In genomic region chrX:102650903-102651241, GRCh38 we compare ENCODE assay signal across 8 cellular contexts. TPM values are rescaled to one million over a fixed set of nuclear protein-coding genes. Genes with fewer than 3 reads are reported as not detected.
DNase-seq lines count a peak whose midpoint lies in the region; ATAC-seq, FAIRE-seq and TF ChIP-seq lines count a peak whose summit lies in the region.

No MANE protein-coding gene starts in this region.

- ATAC-seq in Right ventricle myocardium superior (ENCODE audit: poor library complexity) (peak; percentile 43), GM19452 (IDR thresholded peaks at IDR 0.05; ENCODE audit: unreplicated experiment) (no peak), HG03565 (IDR thresholded peaks at IDR 0.05; ENCODE audit: unreplicated experiment) (no peak), HG03025 (IDR thresholded peaks at IDR 0.05; ENCODE audit: low FRiP score, unreplicated experiment) (no peak)

- DNase-seq in GM12864 (ENCODE audit: low read depth), result no peak
- DNase-seq in WERI-Rb-1, result no peak
- DNase-seq in Right ventricle myocardium superior, result no peak
- DNase-seq in urothelium cell line (ENCODE audit: low spot score), result no peak

- H3K27me3 ChIP-seq in WERI-Rb-1 (ENCODE audit: insufficient read depth, low read depth, severe bottlenecking) (peaks cover 4% of the 10 kb centered on the region), rectal smooth muscle tissue (ENCODE audit: control insufficient read depth, insufficient read depth, low read length) (no peaks in the 10 kb centered on the region)

- H3K9me3 ChIP-seq in WERI-Rb-1 (ENCODE audit: severe bottlenecking), result no peaks in the 10 kb centered on the region

- no peak overlapping the region for H3K9ac ChIP-seq in rectal smooth muscle tissue (ENCODE audit: low read length)

- H3K27ac ChIP-seq in WERI-Rb-1 (peak overlapping the region; percentile 33; the same call in 1 of the 2 replicates), rectal smooth muscle tissue (ENCODE audit: low read depth, low read length) (peak overlapping the region; percentile 92)

- H3K4me3 ChIP-seq in GM12864 (ENCODE audit: low read depth, low read length) (peak overlapping the region; percentile 58), WERI-Rb-1 (ENCODE audit: low read depth, low read length) (peak overlapping the region; percentile 46), rectal smooth muscle tissue (ENCODE audit: low read length) (peak overlapping the region; percentile 56)

- H3K36me3 ChIP-seq in WERI-Rb-1, result no peaks in the 10 kb centered on the region
- H3K36me3 ChIP-seq in rectal smooth muscle tissue (ENCODE audit: control insufficient read depth, insufficient read depth, low read length), result no peaks in the 10 kb centered on the region

- H3K4me1 ChIP-seq in rectal smooth muscle tissue (ENCODE audit: control insufficient read depth, insufficient read depth, low read length), result no peaks in the 10 kb centered on the region

- TF ChIP-seq CTCF in GM12864 (IDR thresholded peaks at IDR 0.05; ENCODE audit: low read depth, low read length, missing control alignments), result no peak
- no peak for TF ChIP-seq CTCF in WERI-Rb-1 (IDR thresholded peaks at IDR 0.05; ENCODE audit: low read depth, low read length)

- intact Hi-C loops in Right ventricle myocardium superior (cut with DNase I), result no loop called here

- no peak for FAIRE-seq in urothelium cell line (lab: Jason Lieb, UNC)

RNA-seq across cellular contexts. Expression of gene GPRASP1, which starts 0.4 kb away (rescaled TPM):
- total RNA-seq in Right ventricle myocardium superior, result 3.8 TPM

RNA-seq across cellular contexts. Expression of gene ARMCX5, which starts 51.6 kb away (rescaled TPM):
- total RNA-seq in Right ventricle myocardium superior, result 3.1 TPM
